ENCODE assay signal across 16 cellular contexts in genomic region chr20:37193226-37193625, GRCh38. TPM values are rescaled to one million over a fixed set of nuclear protein-coding genes. Genes with fewer than 3 reads are reported as not detected.
DNase-seq lines count a peak whose midpoint lies in the region; ATAC-seq and TF ChIP-seq lines count a peak whose summit lies in the region.
"Had no signal": no experiment of that assay in that cellular context is flagged by ENCODE, and none has a peak within 500 bp of the region (broad histone marks: within the 10 kb centered on the region; RNA-seq: fewer than 3 reads in every experiment).

No MANE protein-coding gene starts in this region.

- H3K4me1 ChIP-seq in aorta (ENCODE audit: control insufficient read depth in 1 of 2, insufficient read depth in 2 of 2, low read length in 2 of 2), result no peaks in the 10 kb centered on the region

- intact Hi-C loops in CD4-positive, alpha-beta T cell (cut with DNase I, micrococcal nuclease), result loop anchor here in 1 of 2 experiments (2.0 kb wide), 1 partner anchor 192 kb away; no protein-coding TSS in a partner anchor
- intact Hi-C loops in activated T-helper 2 cell treated with anti-CD3 and anti-CD28 coated beads, Interferon-gamma antibody, Interleukin-2, Interleukin-4, amounts not matched to agents 10 μg/mL and 5 μg/mL and 100 μg/mL, durations not matched to agents 14 hours and 24 hours and 36 hours (cut with micrococcal nuclease), result loop anchor here (10.0 kb wide), 1 partner anchor 192 kb away; no protein-coding TSS in a partner anchor
- intact Hi-C loops in aorta (cut with DNase I), result loop anchor here in 1 of 2 donors (10.0 kb wide), 1 partner anchor 72 kb away; the partner anchor contains the start of gene GHRH

- CTCF ChIA-PET in activated CD4-positive, alpha-beta T cell treated with anti-CD3 and anti-CD28 coated beads, Interleukin-2, amount 10 ng/mL, durations not matched to agents 7 days and 5 days (lab: Charles Lee), result interaction anchor here (1.6 to 3.7 kb wide), 2 partner anchors 43 to 191 kb away, joined by 3 to 17 read pairs; no protein-coding TSS in a partner anchor
- CTCF ChIA-PET in CD4-positive, alpha-beta T cell (lab: Charles Lee), result interaction anchor here (0.8 kb wide), 1 partner anchor 15 kb away, joined by 3 read pairs; no protein-coding TSS in a partner anchor

- H3K4me3 Mint-ChIP-seq in activated CD4-positive, alpha-beta T cell treated with anti-CD3 and anti-CD28 coated beads, Interleukin-2, amount 10 ng/mL, durations not matched to agents 7 days and 5 days, result no peak overlapping the region
- no peak overlapping the region for H3K4me3 Mint-ChIP-seq in CD4-positive, alpha-beta T cell
- no peak overlapping the region for H3K4me3 Mint-ChIP-seq in activated T-helper 2 cell treated with anti-CD3 and anti-CD28 coated beads, Interferon-gamma antibody, Interleukin-2, Interleukin-4, amounts not matched to agents 10 μg/mL and 5 μg/mL and 100 μg/mL, durations not matched to agents 14 hours and 24 hours and 36 hours (ENCODE audit: low read depth)
- no peak overlapping the region for H3K4me3 Mint-ChIP-seq in nephron progenitor cell

- no peak for TF ChIP-seq CTCF in CD4-positive, alpha-beta T cell (IDR thresholded peaks at IDR 0.05)
- no peak for TF ChIP-seq CTCF in nephron progenitor cell (IDR thresholded peaks at IDR 0.05)

- H3K27ac ChIP-seq in CD4-positive, alpha-beta T cell (ENCODE audit: low read depth, low read length), result no peak overlapping the region
- no peak overlapping the region for H3K27ac ChIP-seq in aorta (ENCODE audit: low read depth in 1 of 2, low read length in 2 of 2)
- H3K27ac ChIP-seq: brain microvascular endothelial cell, spleen had no signal

- no peaks in the 10 kb centered on the region for H3K27me3 ChIP-seq in CD4-positive, alpha-beta T cell (ENCODE audit: control insufficient read depth, insufficient read depth, low read length)
- H3K27me3 ChIP-seq in aorta (ENCODE audit: control insufficient read depth in 1 of 2, insufficient read depth in 2 of 2, low read length in 1 of 2), result no peaks in the 10 kb centered on the region
- H3K27me3 ChIP-seq: brain microvascular endothelial cell, spleen had no signal

- POLR2A ChIA-PET in activated CD4-positive, alpha-beta T cell treated with anti-CD3 and anti-CD28 coated beads, Interleukin-2, amount 10 ng/mL, durations not matched to agents 7 days and 5 days (lab: Charles Lee), result no interaction called here
- POLR2A ChIA-PET in CD4-positive, alpha-beta T cell (lab: Charles Lee), result interaction anchor here (1.0 kb wide), 1 partner anchor 14 kb away, joined by 6 read pairs; the partner anchor contains the start of genes MROH8 and RPN2

- H3K36me3 ChIP-seq in aorta (ENCODE audit: control insufficient read depth in 1 of 2, insufficient read depth in 2 of 2, low read length in 1 of 2), result no peaks in the 10 kb centered on the region

- H3K9me3 ChIP-seq in CD4-positive, alpha-beta T cell (ENCODE audit: control insufficient read depth, low read length), result no peaks in the 10 kb centered on the region
- H3K9me3 ChIP-seq in aorta (ENCODE audit: control insufficient read depth, low read length), result no peaks in the 10 kb centered on the region
- H3K9me3 ChIP-seq: spleen had no signal

- H3K4me1 Mint-ChIP-seq in activated CD4-positive, alpha-beta T cell treated with anti-CD3 and anti-CD28 coated beads, Interleukin-2, amount 10 ng/mL, durations not matched to agents 7 days and 5 days, result peaks cover 71% of the 10 kb centered on the region
- H3K4me1 Mint-ChIP-seq in CD4-positive, alpha-beta T cell (ENCODE audit: low read depth), result peaks cover 71% of the 10 kb centered on the region
- peaks cover 59% of the 10 kb centered on the region for H3K4me1 Mint-ChIP-seq in activated T-helper 2 cell treated with anti-CD3 and anti-CD28 coated beads, Interferon-gamma antibody, Interleukin-2, Interleukin-4, amounts not matched to agents 10 μg/mL and 5 μg/mL and 100 μg/mL, durations not matched to agents 14 hours and 24 hours and 36 hours (ENCODE audit: low read depth)
- peaks cover 43% of the 10 kb centered on the region for H3K4me1 Mint-ChIP-seq in nephron progenitor cell

- H3K27me3 Mint-ChIP-seq in activated CD4-positive, alpha-beta T cell treated with anti-CD3 and anti-CD28 coated beads, Interleukin-2, amount 10 ng/mL, durations not matched to agents 7 days and 5 days, result no peaks in the 10 kb centered on the region
- H3K27me3 Mint-ChIP-seq in CD4-positive, alpha-beta T cell, result no peaks in the 10 kb centered on the region
- no peaks in the 10 kb centered on the region for H3K27me3 Mint-ChIP-seq in activated T-helper 2 cell treated with anti-CD3 and anti-CD28 coated beads, Interferon-gamma antibody, Interleukin-2, Interleukin-4, amounts not matched to agents 10 μg/mL and 5 μg/mL and 100 μg/mL, durations not matched to agents 14 hours and 24 hours and 36 hours (ENCODE audit: low read depth)
- H3K27me3 Mint-ChIP-seq in nephron progenitor cell (ENCODE audit: low read depth, poor library complexity), result no peaks in the 10 kb centered on the region

- no peak overlapping the region for H3K4me3 ChIP-seq in aorta (ENCODE audit: low read length in 2 of 2)
- H3K4me3 ChIP-seq: spleen had no signal

- no peak for ATAC-seq in CD4-positive, alpha-beta T cell (ENCODE audit: poor library complexity)
- no peak for ATAC-seq in aorta (ENCODE audit: low FRiP score)

- 83 to 84% methylated on average over 3 of the region's 3 CpGs for WGBS in aorta, 2 donors

- H3K27ac Mint-ChIP-seq in activated CD4-positive, alpha-beta T cell treated with anti-CD3 and anti-CD28 coated beads, Interleukin-2, amount 10 ng/mL, durations not matched to agents 7 days and 5 days, result peak overlapping the region; percentile 37
- H3K27ac Mint-ChIP-seq in CD4-positive, alpha-beta T cell, result peak overlapping the region; percentile 72
- H3K27ac Mint-ChIP-seq in activated T-helper 2 cell treated with anti-CD3 and anti-CD28 coated beads, Interferon-gamma antibody, Interleukin-2, Interleukin-4, amounts not matched to agents 10 μg/mL and 5 μg/mL and 100 μg/mL, durations not matched to agents 14 hours and 24 hours and 36 hours, result peak overlapping the region; percentile 79
- H3K27ac Mint-ChIP-seq in nephron progenitor cell, result peak overlapping the region; percentile 93

- DNase-seq in activated CD4-positive, alpha-beta T cell treated with anti-CD3 and anti-CD28 coated beads, Interleukin-2, amount 10 ng/mL, durations not matched to agents 7 days and 5 days, result no peak
- DNase-seq in activated CD4-positive, alpha-beta T cell treated with anti-CD3 and anti-CD28 coated beads for 48 hours, result no peak
- DNase-seq in CD4-positive, alpha-beta T cell, result no peak
- DNase-seq in activated T-helper 2 cell treated with anti-CD3 and anti-CD28 coated beads, Interferon-gamma antibody, Interleukin-2, Interleukin-4, amounts not matched to agents 10 μg/mL and 5 μg/mL and 100 μg/mL, durations not matched to agents 14 hours and 24 hours and 36 hours (ENCODE audit: low spot score), result no peak
- DNase-seq in nephron progenitor cell (no peak), kidney tubule cell (ENCODE audit: low spot score) (no peak), aorta (no peak), NCI-H1417 (lab: John Stamatoyannopoulos, UW) (no peak)
- DNase-seq: brain microvascular endothelial cell; C1 segment of cervical spinal cord; cortex of kidney; DMS 273 treated with DMSO at 0.1 percent for 48 hours; NCI-H1417 treated with DMSO at 0.1 percent for 48 hours; NCI-H524 treated with DMSO at 0.1 percent for 48 hours; spleen; stimulated activated CD4-positive, alpha-beta T cell treated with anti-CD3 and anti-CD28 coated beads, Interleukin-4, amount 100 ng/mL, for 4 hours had no signal

- peaks cover 44% of the 10 kb centered on the region for H3K36me3 Mint-ChIP-seq in activated CD4-positive, alpha-beta T cell treated with anti-CD3 and anti-CD28 coated beads, Interleukin-2, amount 10 ng/mL, durations not matched to agents 7 days and 5 days (ENCODE audit: low read depth)
- peaks cover 65% of the 10 kb centered on the region for H3K36me3 Mint-ChIP-seq in CD4-positive, alpha-beta T cell (ENCODE audit: low read depth)
- H3K36me3 Mint-ChIP-seq in activated T-helper 2 cell treated with anti-CD3 and anti-CD28 coated beads, Interferon-gamma antibody, Interleukin-2, Interleukin-4, amounts not matched to agents 10 μg/mL and 5 μg/mL and 100 μg/mL, durations not matched to agents 14 hours and 24 hours and 36 hours (ENCODE audit: low read depth), result peaks cover 72% of the 10 kb centered on the region
- peaks cover 54% of the 10 kb centered on the region for H3K36me3 Mint-ChIP-seq in nephron progenitor cell (ENCODE audit: low read depth)

- H3K9me3 Mint-ChIP-seq in activated CD4-positive, alpha-beta T cell treated with anti-CD3 and anti-CD28 coated beads, Interleukin-2, amount 10 ng/mL, durations not matched to agents 7 days and 5 days, result no peaks in the 10 kb centered on the region
- H3K9me3 Mint-ChIP-seq in CD4-positive, alpha-beta T cell, result no peaks in the 10 kb centered on the region
- no peaks in the 10 kb centered on the region for H3K9me3 Mint-ChIP-seq in activated T-helper 2 cell treated with anti-CD3 and anti-CD28 coated beads, Interferon-gamma antibody, Interleukin-2, Interleukin-4, amounts not matched to agents 10 μg/mL and 5 μg/mL and 100 μg/mL, durations not matched to agents 14 hours and 24 hours and 36 hours
- no peaks in the 10 kb centered on the region for H3K9me3 Mint-ChIP-seq in nephron progenitor cell

RNA-seq across cellular contexts. Expression of gene MROH8, which starts 13.9 kb away (rescaled TPM):
- total RNA-seq in activated CD4-positive, alpha-beta T cell treated with anti-CD3 and anti-CD28 coated beads, Interleukin-2, amount 10 ng/mL, durations not matched to agents 7 days and 5 days, result 1 to 10 TPM; 2.5 to 3.0 TPM
- total RNA-seq in CD4-positive, alpha-beta T cell, result 1 to 10 TPM; 1.1 to 1.2 TPM
- total RNA-seq in activated T-helper 2 cell treated with anti-CD3 and anti-CD28 coated beads, Interferon-gamma antibody, Interleukin-2, Interleukin-4, amounts not matched to agents 10 μg/mL and 5 μg/mL and 100 μg/mL, durations not matched to agents 14 hours and 24 hours and 36 hours, result 1.1 and 1.3 TPM in 2 replicates
- 1 to 10 TPM; 3.4 to 5.1 TPM for total RNA-seq in aorta
- 1 to 10 TPM in 1 of 2 donors, not detected in 1; 9.3 TPM for polyA plus RNA-seq in aorta

RNA-seq across cellular contexts. Expression of gene RPN2, which starts 14.1 kb away (rescaled TPM):
- total RNA-seq in activated CD4-positive, alpha-beta T cell treated with anti-CD3 and anti-CD28 coated beads, Interleukin-2, amount 10 ng/mL, durations not matched to agents 7 days and 5 days, result 100 to 1,000 TPM; 154 to 176 TPM
- 10 to 100 TPM; 62.8 to 65.8 TPM for total RNA-seq in CD4-positive, alpha-beta T cell
- 217 and 229 TPM in 2 replicates for total RNA-seq in activated T-helper 2 cell treated with anti-CD3 and anti-CD28 coated beads, Interferon-gamma antibody, Interleukin-2, Interleukin-4, amounts not matched to agents 10 μg/mL and 5 μg/mL and 100 μg/mL, durations not matched to agents 14 hours and 24 hours and 36 hours
- 100 to 1,000 TPM; 125 to 137 TPM for total RNA-seq in aorta
- 100 to 1,000 TPM in 1 of 2 donors, 10 to 100 TPM in 1; 47.2 to 117 TPM for polyA plus RNA-seq in aorta

Comparison
In these comparisons a context has a peak if more than half of its experiments do, and no peak if none do; other contexts are left out.
1. H3K27ac Mint-ChIP-seq: peak in every context shown above with its lines; median percentile 93 in nephron progenitor cell; 79 in activated T-helper 2 cell treated with anti-CD3 and anti-CD28 coated beads, Interferon-gamma antibody, Interleukin-2, Interleukin-4, amounts not matched to agents 10 μg/mL and 5 μg/mL and 100 μg/mL, durations not matched to agents 14 hours and 24 hours and 36 hours; 72 in CD4-positive, alpha-beta T cell; 37 in activated CD4-positive, alpha-beta T cell treated with anti-CD3 and anti-CD28 coated beads, Interleukin-2, amount 10 ng/mL, durations not matched to agents 7 days and 5 days.